1 cellular context compared by ENCODE assay signal in the genomic region with DNA sequence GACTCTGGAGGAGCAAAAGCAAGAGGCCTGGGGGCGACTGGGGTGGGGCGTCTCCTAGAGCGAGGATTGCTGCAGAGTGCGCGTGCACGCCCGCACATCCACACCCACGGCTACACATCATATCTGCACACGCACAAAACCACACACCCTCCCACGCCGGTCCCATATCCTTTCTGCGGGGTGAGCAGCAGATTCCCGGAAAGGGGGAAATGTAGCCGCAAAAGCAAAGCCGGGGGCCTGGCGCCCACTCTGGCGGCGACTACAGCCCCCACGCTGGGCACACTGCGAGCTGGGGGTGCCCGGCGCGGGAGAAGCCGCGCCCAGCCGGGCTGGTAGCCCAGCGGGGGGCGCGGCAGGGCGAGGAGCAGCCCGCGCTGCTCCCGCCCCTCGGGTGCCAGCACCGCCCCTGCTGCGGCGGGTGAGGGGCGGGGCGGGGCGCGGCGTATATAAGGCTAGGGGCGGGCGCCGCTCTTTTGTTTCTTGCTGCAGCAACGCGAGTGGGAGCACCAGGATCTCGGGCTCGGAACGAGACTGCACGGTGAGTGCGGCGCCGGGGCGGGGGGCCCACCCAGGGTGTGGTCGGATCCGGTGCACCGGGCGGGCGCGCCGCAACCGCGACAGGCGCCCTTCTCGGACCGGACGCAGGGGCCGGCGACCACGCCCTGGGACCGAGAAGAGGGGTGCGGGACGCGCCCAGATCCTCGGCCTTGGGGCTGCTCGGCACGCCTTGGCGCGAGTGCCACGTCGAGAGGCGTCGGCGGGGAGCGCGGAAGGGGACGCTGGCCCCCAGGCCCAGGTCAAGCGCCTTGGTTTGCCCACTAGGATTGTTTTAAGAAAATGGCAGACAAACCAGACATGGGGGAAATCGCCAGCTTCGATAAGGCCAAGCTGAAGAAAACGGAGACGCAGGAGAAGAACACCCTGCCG.
TF ChIP-seq lines count a peak whose summit lies in the region.

TSS of gene TMSB10 (plus strand) at position 476 of the 927 bp plus-strand sequence.

TF ChIP-seq in H1, 55 proteins besides CTCF, POLR2A, EP300 and RAD21:
- peak; percentile 80 for TF ChIP-seq TAF7 (optimal IDR thresholded peaks at IDR 0.05; ENCODE audit: borderline replicate concordance, low read depth, low read length)
- TF ChIP-seq HDAC2 (IDR thresholded peaks at IDR 0.05; ENCODE audit: borderline replicate concordance in 1 of 2, low read depth in 2 of 2, low read length in 2 of 2): peak in 1 of 2 experiments; percentile 10; a peak in 1 of 4 replicates
- no peak for TF ChIP-seq NRF1 (IDR thresholded peaks at IDR 0.05; ENCODE audit: low read depth, low read length)
- TF ChIP-seq CEBPB (IDR thresholded peaks at IDR 0.05; ENCODE audit: low read depth, low read length): no peak
- TF ChIP-seq, protein P1, sequence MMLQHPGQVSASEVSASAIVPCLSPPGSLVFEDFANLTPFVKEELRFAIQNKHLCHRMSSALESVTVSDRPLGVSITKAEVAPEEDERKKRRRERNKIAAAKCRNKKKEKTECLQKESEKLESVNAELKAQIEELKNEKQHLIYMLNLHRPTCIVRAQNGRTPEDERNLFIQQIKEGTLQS (IDR thresholded peaks at IDR 0.05; ENCODE audit: insufficient read depth, low read depth, low read length): no peak
- TF ChIP-seq TBP (IDR thresholded peaks at IDR 0.05; ENCODE audit: low read depth, low read length): peak; percentile 94
- no peak for TF ChIP-seq TEAD4 (IDR thresholded peaks at IDR 0.05; ENCODE audit: low read depth, low read length)
- peak; percentile 4; the same call in 1 of the 2 replicates for TF ChIP-seq SIX5 (IDR thresholded peaks at IDR 0.05; ENCODE audit: low read depth, low read length)
- no peak for TF ChIP-seq CHD2 (IDR thresholded peaks at IDR 0.05; ENCODE audit: low read length)
- no peak for TF ChIP-seq CREB1 (IDR thresholded peaks at IDR 0.05)
- TF ChIP-seq PHF8 (conservative IDR thresholded peaks at IDR 0.05; ENCODE audit: low read depth, low read length): peak; percentile 80
- TF ChIP-seq BRCA1 (IDR thresholded peaks at IDR 0.05; ENCODE audit: low read depth, low read length): no peak
- TF ChIP-seq FOSL1 (IDR thresholded peaks at IDR 0.05; ENCODE audit: insufficient read depth, low read depth, low read length): no peak
- no peak for TF ChIP-seq RXRA (IDR thresholded peaks at IDR 0.05; ENCODE audit: insufficient read depth, low read depth, low read length)
- TF ChIP-seq POLR2AphosphoS5 (IDR thresholded peaks at IDR 0.05; ENCODE audit: low read depth, low read length): peak; percentile 38; the same call in 1 of the 2 replicates
- TF ChIP-seq, protein P2, sequence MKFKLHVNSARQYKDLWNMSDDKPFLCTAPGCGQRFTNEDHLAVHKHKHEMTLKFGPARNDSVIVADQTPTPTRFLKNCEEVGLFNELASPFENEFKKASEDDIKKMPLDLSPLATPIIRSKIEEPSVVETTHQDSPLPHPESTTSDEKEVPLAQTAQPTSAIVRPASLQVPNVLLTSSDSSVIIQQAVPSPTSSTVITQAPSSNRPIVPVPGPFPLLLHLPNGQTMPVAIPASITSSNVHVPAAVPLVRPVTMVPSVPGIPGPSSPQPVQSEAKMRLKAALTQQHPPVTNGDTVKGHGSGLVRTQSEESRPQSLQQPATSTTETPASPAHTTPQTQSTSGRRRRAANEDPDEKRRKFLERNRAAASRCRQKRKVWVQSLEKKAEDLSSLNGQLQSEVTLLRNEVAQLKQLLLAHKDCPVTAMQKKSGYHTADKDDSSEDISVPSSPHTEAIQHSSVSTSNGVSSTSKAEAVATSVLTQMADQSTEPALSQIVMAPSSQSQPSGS (IDR thresholded peaks at IDR 0.05; ENCODE audit: low read length): no peak
- no peak; the same call in 1 of the 2 replicates for TF ChIP-seq SP1 (IDR thresholded peaks at IDR 0.05; ENCODE audit: low read depth, low read length)
- TF ChIP-seq TAF1 (IDR thresholded peaks at IDR 0.05; ENCODE audit: low read depth, low read length): peak; percentile 83
- peak; percentile 66 for TF ChIP-seq CTBP2 (IDR thresholded peaks at IDR 0.05; ENCODE audit: borderline replicate concordance, insufficient read depth, insufficient read length, low read length)
- TF ChIP-seq BACH1 (IDR thresholded peaks at IDR 0.05; ENCODE audit: low read length): 0 out of 2 replicates have a peak, but pooled peaks have one; percentile 2
- no peak for TF ChIP-seq KDM5A (IDR thresholded peaks at IDR 0.05; ENCODE audit: low read length)
- no peak for TF ChIP-seq NANOG (IDR thresholded peaks at IDR 0.05; ENCODE audit: insufficient read depth, low read depth, low read length, poor library complexity, severe bottlenecking)
- TF ChIP-seq E2F6 (IDR thresholded peaks at IDR 0.05): no peak
- TF ChIP-seq SIN3A (conservative IDR thresholded peaks at IDR 0.05 in 1 of 2, IDR thresholded peaks at IDR 0.05 in 1 of 2; ENCODE audit: low read depth in 1 of 2, low read length in 2 of 2): peak in 1 of 2 experiments; percentile 19; a peak in 1 of 4 replicates
- peak; percentile 81 for TF ChIP-seq ASH2L (IDR thresholded peaks at IDR 0.05; ENCODE audit: low read length)
- TF ChIP-seq RBBP5 (IDR thresholded peaks at IDR 0.05; ENCODE audit: borderline replicate concordance, low read depth, low read length): peak; percentile 48; the same call in 1 of the 2 replicates
- TF ChIP-seq RNF2 (IDR thresholded peaks at IDR 0.05; ENCODE audit: borderline replicate concordance, low read depth, low read length, missing control alignments, poor library complexity, severe bottlenecking): no peak
- TF ChIP-seq KDM4A (IDR thresholded peaks at IDR 0.05; ENCODE audit: low read depth, low read length, severe bottlenecking): peak; percentile 52
